2 cellular contexts compared by ENCODE assay signal in genomic region chr4:105887508-105887907, GRCh38.
TF ChIP-seq lines count a peak whose summit lies in the region.

No MANE protein-coding gene starts in this region.

TF ChIP-seq in SK-N-SH treated with all-trans-retinoic acid at 6 μM for 48 hours, 23 proteins besides CTCF, POLR2A, EP300 and RAD21 (continued from another document):
- TF ChIP-seq TSHZ2 (CRISPR knock-in tag; IDR thresholded peaks at IDR 0.05) (no peak), ZC3H10 (CRISPR knock-in tag; IDR thresholded peaks at IDR 0.05) (no peak), TOX (CRISPR knock-in tag; IDR thresholded peaks at IDR 0.05; ENCODE audit: borderline replicate concordance) (no peak), ARNTL (CRISPR knock-in tag; IDR thresholded peaks at IDR 0.05; ENCODE audit: borderline replicate concordance, low read depth) (no peak), ZFP3 (CRISPR knock-in tag; IDR thresholded peaks at IDR 0.05) (no peak), RARB (CRISPR knock-in tag; IDR thresholded peaks at IDR 0.05) (no peak)
- TF ChIP-seq, protein P1, sequence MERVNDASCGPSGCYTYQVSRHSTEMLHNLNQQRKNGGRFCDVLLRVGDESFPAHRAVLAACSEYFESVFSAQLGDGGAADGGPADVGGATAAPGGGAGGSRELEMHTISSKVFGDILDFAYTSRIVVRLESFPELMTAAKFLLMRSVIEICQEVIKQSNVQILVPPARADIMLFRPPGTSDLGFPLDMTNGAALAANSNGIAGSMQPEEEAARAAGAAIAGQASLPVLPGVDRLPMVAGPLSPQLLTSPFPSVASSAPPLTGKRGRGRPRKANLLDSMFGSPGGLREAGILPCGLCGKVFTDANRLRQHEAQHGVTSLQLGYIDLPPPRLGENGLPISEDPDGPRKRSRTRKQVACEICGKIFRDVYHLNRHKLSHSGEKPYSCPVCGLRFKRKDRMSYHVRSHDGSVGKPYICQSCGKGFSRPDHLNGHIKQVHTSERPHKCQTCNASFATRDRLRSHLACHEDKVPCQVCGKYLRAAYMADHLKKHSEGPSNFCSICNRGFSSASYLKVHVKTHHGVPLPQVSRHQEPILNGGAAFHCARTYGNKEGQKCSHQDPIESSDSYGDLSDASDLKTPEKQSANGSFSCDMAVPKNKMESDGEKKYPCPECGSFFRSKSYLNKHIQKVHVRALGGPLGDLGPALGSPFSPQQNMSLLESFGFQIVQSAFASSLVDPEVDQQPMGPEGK (CRISPR knock-in tag; IDR thresholded peaks at IDR 0.05; ENCODE audit: borderline replicate concordance): no peak

TF ChIP-seq in SK-N-SH, 30 proteins besides CTCF, POLR2A, EP300 and RAD21 (continued from another document):
- TF ChIP-seq, protein P2, sequence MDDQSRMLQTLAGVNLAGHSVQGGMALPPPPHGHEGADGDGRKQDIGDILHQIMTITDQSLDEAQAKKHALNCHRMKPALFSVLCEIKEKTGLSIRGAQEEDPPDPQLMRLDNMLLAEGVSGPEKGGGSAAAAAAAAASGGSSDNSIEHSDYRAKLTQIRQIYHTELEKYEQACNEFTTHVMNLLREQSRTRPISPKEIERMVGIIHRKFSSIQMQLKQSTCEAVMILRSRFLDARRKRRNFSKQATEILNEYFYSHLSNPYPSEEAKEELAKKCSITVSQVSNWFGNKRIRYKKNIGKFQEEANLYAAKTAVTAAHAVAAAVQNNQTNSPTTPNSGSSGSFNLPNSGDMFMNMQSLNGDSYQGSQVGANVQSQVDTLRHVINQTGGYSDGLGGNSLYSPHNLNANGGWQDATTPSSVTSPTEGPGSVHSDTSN (IDR thresholded peaks at IDR 0.05): no peak
- TF ChIP-seq, protein P3, sequence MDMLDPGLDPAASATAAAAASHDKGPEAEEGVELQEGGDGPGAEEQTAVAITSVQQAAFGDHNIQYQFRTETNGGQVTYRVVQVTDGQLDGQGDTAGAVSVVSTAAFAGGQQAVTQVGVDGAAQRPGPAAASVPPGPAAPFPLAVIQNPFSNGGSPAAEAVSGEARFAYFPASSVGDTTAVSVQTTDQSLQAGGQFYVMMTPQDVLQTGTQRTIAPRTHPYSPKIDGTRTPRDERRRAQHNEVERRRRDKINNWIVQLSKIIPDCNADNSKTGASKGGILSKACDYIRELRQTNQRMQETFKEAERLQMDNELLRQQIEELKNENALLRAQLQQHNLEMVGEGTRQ (IDR thresholded peaks at IDR 0.05; ENCODE audit: borderline replicate concordance, low read depth, low read length): no peak
- TF ChIP-seq, protein P4, sequence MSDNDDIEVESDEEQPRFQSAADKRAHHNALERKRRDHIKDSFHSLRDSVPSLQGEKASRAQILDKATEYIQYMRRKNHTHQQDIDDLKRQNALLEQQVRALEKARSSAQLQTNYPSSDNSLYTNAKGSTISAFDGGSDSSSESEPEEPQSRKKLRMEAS (IDR thresholded peaks at IDR 0.05; ENCODE audit: low read depth): no peak
